In genomic region chr17:82309656-82310570, GRCh38 we compare ENCODE assay signal across 1 cellular context.
TF ChIP-seq lines count a peak whose summit lies in the region.

No MANE protein-coding gene starts in this region.

TF ChIP-seq in K562, 482 proteins besides CTCF, POLR2A, EP300 and RAD21:
- TF ChIP-seq ZC3H4 (CRISPR knock-in tag; IDR thresholded peaks at IDR 0.05; ENCODE audit: borderline replicate concordance), result 0 out of 2 replicates have a peak, but pooled peaks have one; percentile 39
- TF ChIP-seq MCM2 (IDR thresholded peaks at IDR 0.05; ENCODE audit: low read depth), result peak; percentile 82
- TF ChIP-seq PTRF (tag; IDR thresholded peaks at IDR 0.05), result no peak
- peak; percentile 99 for TF ChIP-seq ZNF263 (CRISPR knock-in tag; IDR thresholded peaks at IDR 0.05; ENCODE audit: borderline replicate concordance)
- no peak for TF ChIP-seq HIVEP1 (CRISPR knock-in tag; IDR thresholded peaks at IDR 0.05)
- TF ChIP-seq PKNOX1 (IDR thresholded peaks at IDR 0.05), result peak; percentile 43; the same call in 1 of the 2 replicates
- TF ChIP-seq SUPT5H (IDR thresholded peaks at IDR 0.05), result no peak
- TF ChIP-seq ZNF431 (CRISPR knock-in tag; IDR thresholded peaks at IDR 0.05), result no peak
TF ChIP-seq in K562: peak in this region for 4.
